In the genomic region with DNA sequence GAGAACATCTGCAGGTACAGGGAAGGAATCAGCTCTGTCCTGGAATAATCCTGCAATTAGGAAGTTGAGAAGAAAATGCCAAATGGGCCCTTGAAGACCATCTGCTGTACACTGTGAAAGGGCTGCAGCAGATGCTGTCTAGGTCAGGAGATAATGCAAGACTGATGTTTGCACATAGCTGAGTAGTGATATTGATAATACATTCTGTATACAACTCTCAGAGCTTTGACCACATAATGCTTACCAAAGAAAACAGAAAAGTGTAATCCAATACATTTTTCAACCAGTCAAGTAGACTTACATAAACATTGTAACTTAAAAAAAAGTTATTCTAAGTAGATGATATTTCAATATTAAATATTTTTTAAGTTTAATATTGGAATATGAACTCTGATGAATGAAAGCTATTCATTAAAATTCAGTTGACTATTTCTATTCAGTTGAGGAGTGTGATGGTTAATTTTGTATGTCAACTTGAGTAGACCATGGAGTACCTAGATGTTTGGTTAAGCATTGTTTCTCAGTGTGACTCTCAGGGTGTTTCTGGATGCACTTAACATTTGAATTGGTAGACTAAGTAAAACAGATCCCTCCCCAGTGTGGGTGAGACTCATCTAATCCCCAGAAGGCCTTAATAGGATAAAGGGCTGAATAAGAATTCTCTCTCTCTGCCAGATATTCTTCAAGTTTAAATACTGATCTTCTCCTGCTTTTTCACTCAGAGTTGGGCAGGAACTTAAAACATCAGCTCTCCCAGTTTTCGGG, we compare ENCODE assay signal across 1 cellular context.
TF ChIP-seq lines count a peak whose summit lies in the region.

No MANE protein-coding gene starts in this region.

TF ChIP-seq in IMR-90, 13 proteins besides CTCF, POLR2A, EP300 and RAD21:
- TF ChIP-seq CEBPB (IDR thresholded peaks at IDR 0.05; ENCODE audit: low read depth, low read length) (no peak), RFX5 (IDR thresholded peaks at IDR 0.05; ENCODE audit: low read depth, low read length) (no peak), FOS (IDR thresholded peaks at IDR 0.05; ENCODE audit: low read depth, low read length) (no peak), SMC3 (IDR thresholded peaks at IDR 0.05; ENCODE audit: low read depth, low read length) (no peak), CHD1 (IDR thresholded peaks at IDR 0.05; ENCODE audit: low read depth, low read length) (no peak), MAZ (IDR thresholded peaks at IDR 0.05; ENCODE audit: borderline replicate concordance, low read depth, low read length) (no peak), MAFK (IDR thresholded peaks at IDR 0.05; ENCODE audit: low read depth, low read length) (no peak), NFE2L2 (IDR thresholded peaks at IDR 0.05; ENCODE audit: low read depth, low read length) (no peak), RCOR1 (IDR thresholded peaks at IDR 0.05; ENCODE audit: insufficient replicate concordance, low read length) (no peak), BHLHE40 (IDR thresholded peaks at IDR 0.05; ENCODE audit: low read depth, low read length) (no peak), MXI1 (IDR thresholded peaks at IDR 0.05; ENCODE audit: borderline replicate concordance, low read depth, low read length) (no peak)
- TF ChIP-seq, protein P1, sequence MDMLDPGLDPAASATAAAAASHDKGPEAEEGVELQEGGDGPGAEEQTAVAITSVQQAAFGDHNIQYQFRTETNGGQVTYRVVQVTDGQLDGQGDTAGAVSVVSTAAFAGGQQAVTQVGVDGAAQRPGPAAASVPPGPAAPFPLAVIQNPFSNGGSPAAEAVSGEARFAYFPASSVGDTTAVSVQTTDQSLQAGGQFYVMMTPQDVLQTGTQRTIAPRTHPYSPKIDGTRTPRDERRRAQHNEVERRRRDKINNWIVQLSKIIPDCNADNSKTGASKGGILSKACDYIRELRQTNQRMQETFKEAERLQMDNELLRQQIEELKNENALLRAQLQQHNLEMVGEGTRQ (IDR thresholded peaks at IDR 0.05; ENCODE audit: low read depth, low read length): no peak
- TF ChIP-seq, protein P2, sequence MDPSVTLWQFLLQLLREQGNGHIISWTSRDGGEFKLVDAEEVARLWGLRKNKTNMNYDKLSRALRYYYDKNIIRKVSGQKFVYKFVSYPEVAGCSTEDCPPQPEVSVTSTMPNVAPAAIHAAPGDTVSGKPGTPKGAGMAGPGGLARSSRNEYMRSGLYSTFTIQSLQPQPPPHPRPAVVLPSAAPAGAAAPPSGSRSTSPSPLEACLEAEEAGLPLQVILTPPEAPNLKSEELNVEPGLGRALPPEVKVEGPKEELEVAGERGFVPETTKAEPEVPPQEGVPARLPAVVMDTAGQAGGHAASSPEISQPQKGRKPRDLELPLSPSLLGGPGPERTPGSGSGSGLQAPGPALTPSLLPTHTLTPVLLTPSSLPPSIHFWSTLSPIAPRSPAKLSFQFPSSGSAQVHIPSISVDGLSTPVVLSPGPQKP (IDR thresholded peaks at IDR 0.05; ENCODE audit: borderline replicate concordance, low read depth, low read length): no peak
